18 cellular contexts compared by ENCODE assay signal in the genomic region with DNA sequence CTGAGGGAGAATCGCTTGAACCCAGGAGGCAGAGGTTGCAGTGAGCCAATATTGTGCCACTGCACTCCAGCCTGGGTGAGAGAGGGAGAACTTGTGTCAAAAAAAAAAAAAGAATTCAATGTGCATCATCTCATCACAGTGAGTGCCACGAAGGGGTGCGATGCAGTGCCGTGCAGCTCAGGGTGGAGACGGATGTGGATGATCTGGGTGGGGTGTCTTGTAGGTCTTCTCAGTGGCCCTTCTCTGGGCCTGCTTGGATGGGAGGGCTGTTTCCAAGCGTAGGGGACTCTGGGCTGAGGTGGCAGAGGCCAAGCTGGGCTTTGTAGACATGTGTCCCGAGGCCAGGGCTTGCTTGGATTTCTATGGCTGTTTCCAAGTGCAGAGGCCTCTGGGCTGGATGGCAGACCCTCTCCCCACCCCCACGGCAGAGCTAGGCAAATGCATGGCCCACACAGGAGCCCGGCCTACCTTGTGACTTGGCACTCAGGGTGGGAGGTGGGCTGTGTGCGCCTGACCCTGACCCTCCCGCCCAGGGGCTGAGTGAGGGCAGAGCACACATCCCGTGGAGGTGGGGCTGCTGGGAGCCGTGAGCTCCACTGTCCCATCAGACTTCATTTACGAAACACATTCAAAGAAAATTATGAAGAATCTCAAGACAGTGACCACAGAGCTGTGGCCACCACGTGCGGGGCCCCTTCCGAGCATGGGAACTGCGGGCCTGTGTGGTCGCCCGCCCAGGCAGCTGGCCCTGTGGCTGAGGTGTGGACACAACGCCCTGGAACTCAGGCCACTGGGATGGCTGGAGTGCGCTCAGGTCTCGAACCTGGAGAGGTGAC.
A peak's percentile ranks its signal among the peaks of the same experiment; 100 is the strongest.
DNase-seq lines count a peak whose midpoint lies in the region; ATAC-seq and TF ChIP-seq lines count a peak whose summit lies in the region.
"Had no signal": no experiment of that assay in that cellular context is flagged by ENCODE, and none has a peak within 500 bp of the region (broad histone marks: within the 10 kb centered on the region; RNA-seq: fewer than 3 reads in every experiment).

No MANE protein-coding gene starts in this region.

- DNase-seq in activated CD8-positive, alpha-beta memory T cell treated with anti-CD3 and anti-CD28 coated beads, Interleukin-2, amount 50 U/mL, for 48 hours = peak; percentile 23
- no peak for DNase-seq in activated CD8-positive, alpha-beta memory T cell treated with anti-CD3 and anti-CD28 coated beads, Interleukin-2, amount 10 ng/mL, durations not matched to agents 7 days and 5 days
- peak; percentile 42 for DNase-seq in islet precursor cell
- peak; percentile 81 for DNase-seq in osteocyte (ENCODE audit: extremely low spot score, unreplicated experiment)
- DNase-seq in upper lobe of right lung = peak; percentile 58
- DNase-seq in prostate gland (ENCODE audit: low spot score) = no peak
- DNase-seq: C1 segment of cervical spinal cord, DND-41, IMR-90, Karpas-422, MM.1S, NCI-H524 had no signal

- ATAC-seq in activated CD8-positive, alpha-beta memory T cell treated with anti-CD3 and anti-CD28 coated beads, Interleukin-2, amount 10 ng/mL, durations not matched to agents 7 days and 5 days = no peak
- ATAC-seq in upper lobe of right lung (no peak), HG03135 (IDR thresholded peaks at IDR 0.05; ENCODE audit: unreplicated experiment) (no peak), HG03045 (IDR thresholded peaks at IDR 0.05; ENCODE audit: unreplicated experiment) (no peak)
- ATAC-seq: GM12878, GM23338, Panc1, Right ventricle myocardium inferior had no signal

- H3K4me1 Mint-ChIP-seq in activated CD8-positive, alpha-beta memory T cell treated with anti-CD3 and anti-CD28 coated beads, Interleukin-2, amount 10 ng/mL, durations not matched to agents 7 days and 5 days = peaks cover 18% of the 10 kb centered on the region
- H3K4me1 Mint-ChIP-seq in osteocyte (ENCODE audit: unreplicated experiment) = no peaks in the 10 kb centered on the region
- H3K4me1 Mint-ChIP-seq: GM23338 had no signal

- TF ChIP-seq CTCF in osteocyte (IDR thresholded peaks at IDR 0.05) (no peak), upper lobe of right lung (IDR thresholded peaks at IDR 0.05) (no peak), prostate gland (IDR thresholded peaks at IDR 0.05) (no peak)

- H3K4me3 ChIP-seq in upper lobe of right lung (no peak overlapping the region), prostate gland (no peak overlapping the region)
- H3K4me3 ChIP-seq: GM12878, GM23338 had no signal

- H3K36me3 ChIP-seq in upper lobe of right lung (no peaks in the 10 kb centered on the region), prostate gland (no peaks in the 10 kb centered on the region)

- 95% methylated on average over 23 of the region's 23 CpGs for WGBS in prostate gland

- H3K4me1 ChIP-seq in upper lobe of right lung (no peaks in the 10 kb centered on the region), prostate gland (replicated peaks) (no peaks in the 10 kb centered on the region)

- CTCF ChIA-PET in activated CD8-positive, alpha-beta memory T cell treated with anti-CD3 and anti-CD28 coated beads, Interleukin-2, amount 10 ng/mL, durations not matched to agents 7 days and 5 days (lab: Charles Lee) = interaction anchor here (1.3 kb wide), 1 partner anchor 10 kb away, joined by 3 read pairs; no protein-coding TSS in a partner anchor

- H3K27me3 Mint-ChIP-seq in activated CD8-positive, alpha-beta memory T cell treated with anti-CD3 and anti-CD28 coated beads, Interleukin-2, amount 10 ng/mL, durations not matched to agents 7 days and 5 days = peaks cover 14% of the 10 kb centered on the region
- H3K27me3 Mint-ChIP-seq in osteocyte (ENCODE audit: unreplicated experiment) = peaks cover 4% of the 10 kb centered on the region

- no peak overlapping the region for H3K27ac ChIP-seq in upper lobe of right lung
- H3K27ac ChIP-seq in prostate gland = no peak overlapping the region

- H3K4me3 Mint-ChIP-seq in activated CD8-positive, alpha-beta memory T cell treated with anti-CD3 and anti-CD28 coated beads, Interleukin-2, amount 10 ng/mL, durations not matched to agents 7 days and 5 days = no peak overlapping the region
- no peak overlapping the region for H3K4me3 Mint-ChIP-seq in osteocyte (ENCODE audit: unreplicated experiment)
- H3K4me3 Mint-ChIP-seq: GM23338 had no signal

- H3K9me3 Mint-ChIP-seq in activated CD8-positive, alpha-beta memory T cell treated with anti-CD3 and anti-CD28 coated beads, Interleukin-2, amount 10 ng/mL, durations not matched to agents 7 days and 5 days (ENCODE audit: low read depth) = no peaks in the 10 kb centered on the region
- H3K9me3 Mint-ChIP-seq in osteocyte (ENCODE audit: unreplicated experiment) = no peaks in the 10 kb centered on the region

- H3K27me3 ChIP-seq in upper lobe of right lung = no peaks in the 10 kb centered on the region
- H3K27me3 ChIP-seq in prostate gland (replicated peaks; ENCODE audit: insufficient read depth) = no peaks in the 10 kb centered on the region

- no peak overlapping the region for H3K27ac Mint-ChIP-seq in activated CD8-positive, alpha-beta memory T cell treated with anti-CD3 and anti-CD28 coated beads, Interleukin-2, amount 10 ng/mL, durations not matched to agents 7 days and 5 days
- no peak overlapping the region for H3K27ac Mint-ChIP-seq in osteocyte (ENCODE audit: unreplicated experiment)
- H3K27ac Mint-ChIP-seq: GM23338 had no signal

- TF ChIP-seq POLR2A in prostate gland (IDR thresholded peaks at IDR 0.05) = no peak

- intact Hi-C loops in upper lobe of right lung (cut with DNase I) = no loop called here
- intact Hi-C loops in prostate gland (cut with DNase I) = no loop called here

- H3K36me3 Mint-ChIP-seq in activated CD8-positive, alpha-beta memory T cell treated with anti-CD3 and anti-CD28 coated beads, Interleukin-2, amount 10 ng/mL, durations not matched to agents 7 days and 5 days = no peaks in the 10 kb centered on the region
- peaks cover 3% of the 10 kb centered on the region for H3K36me3 Mint-ChIP-seq in osteocyte (ENCODE audit: unreplicated experiment)

- H3K9me3 ChIP-seq in upper lobe of right lung (no peaks in the 10 kb centered on the region), prostate gland (no peaks in the 10 kb centered on the region)

Comparison
In these comparisons a context has a peak if more than half of its experiments do, and no peak if none do; other contexts are left out.
1. DNase-seq: peak in activated CD8-positive, alpha-beta memory T cell treated with anti-CD3 and anti-CD28 coated beads, Interleukin-2, amount 50 U/mL, for 48 hours (single experiment), islet precursor cell (single experiment), osteocyte (single experiment) and upper lobe of right lung (single experiment); none in activated CD8-positive, alpha-beta memory T cell treated with anti-CD3 and anti-CD28 coated beads, Interleukin-2, amount 10 ng/mL, durations not matched to agents 7 days and 5 days (single experiment) and prostate gland (single experiment).